8 cellular contexts compared by ENCODE assay signal in the genomic region with DNA sequence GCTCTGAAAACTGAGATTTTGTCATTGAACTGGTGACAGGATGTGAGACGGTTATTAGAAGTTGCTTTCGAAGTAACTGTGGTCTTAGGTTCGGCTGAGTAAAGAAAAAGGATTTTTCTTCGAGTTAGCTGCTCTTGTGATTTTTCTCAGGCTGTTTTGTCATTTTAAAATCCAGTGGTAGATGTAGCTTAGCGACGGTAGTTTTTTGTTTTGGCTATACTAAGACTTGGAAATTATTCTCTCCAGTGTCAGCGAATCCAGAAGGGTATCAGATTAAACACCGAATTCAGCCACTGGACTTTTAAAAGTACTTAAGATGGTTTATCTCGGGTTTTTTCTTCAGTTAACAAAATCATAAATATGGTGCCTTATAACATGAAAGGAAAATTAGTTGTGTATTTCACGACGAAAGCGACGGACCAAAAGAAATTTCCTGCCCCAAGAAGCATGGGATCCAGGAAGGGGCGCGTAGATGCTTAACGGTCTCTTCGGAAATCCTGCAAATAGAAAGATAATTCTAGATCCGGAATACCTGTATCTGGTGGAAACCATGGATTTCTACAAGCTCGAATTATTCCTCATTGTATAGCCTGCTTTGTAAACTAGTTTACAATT. TPM values are rescaled to one million over a fixed set of nuclear protein-coding genes. Genes with fewer than 3 reads are reported as not detected.
DNase-seq lines count a peak whose midpoint lies in the region; ATAC-seq and TF ChIP-seq lines count a peak whose summit lies in the region.

No MANE protein-coding gene starts in this region.

- no peak for ATAC-seq in left cardiac atrium
- ATAC-seq in esophagus mucosa, result no peak
- ATAC-seq in HG02588 (IDR thresholded peaks at IDR 0.05; ENCODE audit: unreplicated experiment), result no peak
- ATAC-seq in GM18511 (IDR thresholded peaks at IDR 0.05; ENCODE audit: unreplicated experiment), result no peak

- H3K4me3 ChIP-seq in left ventricle myocardium inferior (peak overlapping the region; percentile 72), breast epithelium (peak overlapping the region; percentile 63 to 96 (median 79)), mesodermal cell (ENCODE audit: extremely low read depth, insufficient read depth, low read length, poor library complexity, severe bottlenecking) (peak overlapping the region; percentile 51), vagina (peak overlapping the region; percentile 56 to 93)

- intact Hi-C loops in left ventricle myocardium inferior (cut with micrococcal nuclease), result no loop called here
- intact Hi-C loops in left cardiac atrium (cut with DNase I), result loop anchor here in 1 of 2 donors (5.0 kb wide), 1 partner anchor 175 kb away; a partner anchor contains a TSS
- intact Hi-C loops in breast epithelium (cut with DNase I; ENCODE audit: low total_unique reads), result no loop called here
- intact Hi-C loops in vagina (cut with DNase I), result loop anchor here (10.0 kb wide), 1 partner anchor 112 kb away; a partner anchor contains a TSS

- H3K27ac ChIP-seq in left ventricle myocardium inferior (replicated peaks) (peak overlapping the region; percentile 99), breast epithelium (peak overlapping the region; percentile 94 to 99), mesodermal cell (ENCODE audit: low read depth, low read length, severe bottlenecking) (peak overlapping the region; percentile 92), vagina (peak overlapping the region; percentile 82)

- H3K4me1 ChIP-seq in left ventricle myocardium inferior (peaks cover 60% of the 10 kb centered on the region), breast epithelium (no peaks in the 10 kb centered on the region), mesodermal cell (ENCODE audit: control insufficient read depth, insufficient read depth, low read length, poor library complexity, severe bottlenecking) (peaks cover 5% of the 10 kb centered on the region), vagina (peaks cover 47% of the 10 kb centered on the region)

- H3K9me3 ChIP-seq in left ventricle myocardium inferior (replicated peaks), result no peaks in the 10 kb centered on the region
- no peaks in the 10 kb centered on the region for H3K9me3 ChIP-seq in breast epithelium
- no peaks in the 10 kb centered on the region for H3K9me3 ChIP-seq in mesodermal cell (ENCODE audit: control insufficient read depth, low read length)
- no peaks in the 10 kb centered on the region for H3K9me3 ChIP-seq in vagina

- H3K36me3 ChIP-seq in left ventricle myocardium inferior (peaks cover 17% of the 10 kb centered on the region), breast epithelium (no peaks in the 10 kb centered on the region), mesodermal cell (ENCODE audit: control insufficient read depth, insufficient read depth, low read length) (peaks cover 49% of the 10 kb centered on the region), vagina (peaks cover 0 to 8% of the 10 kb centered on the region in 2 donors)

- WGBS in mesodermal cell (ENCODE audit: insufficient coverage in 2 of 2), 2 experiments, result 68 to 76% methylated on average over 15 to 17 of the region's 19 CpGs

- TF ChIP-seq CTCF in left ventricle myocardium inferior (IDR thresholded peaks at IDR 0.05; ENCODE audit: borderline replicate concordance) (no peak), breast epithelium (IDR thresholded peaks at IDR 0.05) (no peak), vagina (IDR thresholded peaks at IDR 0.05) (no peak)

- no peaks in the 10 kb centered on the region for H3K27me3 ChIP-seq in left ventricle myocardium inferior (ENCODE audit: low read depth)
- H3K27me3 ChIP-seq in breast epithelium, result no peaks in the 10 kb centered on the region
- no peaks in the 10 kb centered on the region for H3K27me3 ChIP-seq in vagina

- DNase-seq in left ventricle myocardium inferior (no peak), left cardiac atrium (no peak), breast epithelium (ENCODE audit: low spot score in 2 of 2) (no peak), vagina (ENCODE audit: extremely low spot score in 2 of 2) (no peak)

- TF ChIP-seq POLR2A in breast epithelium (IDR thresholded peaks at IDR 0.05) (no peak), vagina (IDR thresholded peaks at IDR 0.05) (no peak)

RNA-seq across cellular contexts. Expression of a gene that starts 1.2 kb away (rescaled TPM):
- total RNA-seq in left ventricle myocardium inferior, result 2.9 TPM
- 1 to 10 TPM; 3.3 to 4.7 TPM for total RNA-seq in left cardiac atrium
- total RNA-seq in breast epithelium, result 10 to 100 TPM in 2 of 3 donors, 1 to 10 TPM in 1; 9.8 to 12.3 (median 10.9) TPM
- polyA plus RNA-seq in mesodermal cell (2013, experiment 1 of 2), result 6.5 TPM
- 7.6 TPM for polyA plus RNA-seq in mesodermal cell (2013, experiment 2 of 2)
- total RNA-seq in vagina, result 3.7 TPM
- 3.6 TPM for total RNA-seq in esophagus mucosa

RNA-seq across cellular contexts. Expression of a gene that starts 27.2 kb away (rescaled TPM):
- 173 TPM for total RNA-seq in left ventricle myocardium inferior
- total RNA-seq in left cardiac atrium, result 100 to 1,000 TPM; 157 to 204 TPM
- 10 to 100 TPM in 2 of 3 donors, 1 to 10 TPM in 1; 9.5 to 27.9 (median 19.4) TPM for total RNA-seq in breast epithelium
- 6.5 TPM for polyA plus RNA-seq in mesodermal cell (2013, experiment 1 of 2)
- 5.1 TPM for polyA plus RNA-seq in mesodermal cell (2013, experiment 2 of 2)
- total RNA-seq in vagina, result 44.2 TPM
- 6.0 TPM for total RNA-seq in esophagus mucosa

RNA-seq across cellular contexts. Expression of a gene that starts 56.5 kb away (rescaled TPM):
- total RNA-seq in left ventricle myocardium inferior, result 0.16 TPM
- total RNA-seq in left cardiac atrium, result under 1 TPM in 1 of 2 donors, not detected in 1; 0.24 TPM
- total RNA-seq in breast epithelium, result not detected
- 0.96 TPM for polyA plus RNA-seq in mesodermal cell (2013, experiment 1 of 2)
- polyA plus RNA-seq in mesodermal cell (2013, experiment 2 of 2), result 0.86 TPM
- total RNA-seq in vagina, result not detected
- total RNA-seq in esophagus mucosa, result not detected
